18 cellular contexts compared by ENCODE assay signal in genomic region chr7:370775-371118, GRCh38.
DNase-seq lines count a peak whose midpoint lies in the region; ATAC-seq and TF ChIP-seq lines count a peak whose summit lies in the region.
"Had no signal": no experiment of that assay in that cellular context is flagged by ENCODE, and none has a peak within 500 bp of the region (broad histone marks: within the 10 kb centered on the region; RNA-seq: fewer than 3 reads in every experiment).

No MANE protein-coding gene starts in this region.

- TF ChIP-seq POLR2A in body of pancreas (IDR thresholded peaks at IDR 0.05) (no peak), Peyer's patch (IDR thresholded peaks at IDR 0.05) (no peak)

- H2AFZ ChIP-seq in trophoblast cell (ENCODE audit: insufficient read depth, low read length, poor library complexity): no peak overlapping the region

- DNase-seq in activated CD8-positive, alpha-beta memory T cell treated with anti-CD3 and anti-CD28 coated beads, Interleukin-2, amount 50 U/mL, for 4 hours: peak; percentile 7
- no peak for DNase-seq in activated CD8-positive, alpha-beta memory T cell treated with anti-CD3 and anti-CD28 coated beads, Interleukin-2, amount 50 U/mL, for 48 hours
- peak; percentile 8 for DNase-seq in CD14-positive monocyte (ENCODE audit: low spot score)
- no peak for DNase-seq in body of pancreas
- DNase-seq in trophoblast cell: no peak
- DNase-seq in Peyer's patch: no peak
- DNase-seq in COLO668 (lab: John Stamatoyannopoulos, UW; ENCODE audit: unreplicated experiment): no peak
- no peak for DNase-seq in osteocyte (ENCODE audit: extremely low spot score, unreplicated experiment)
- DNase-seq: 8988T, Calu3, GF-D8, NCI-H1694 treated with DMSO at 0.1 percent for 48 hours, NCI-H2107, NCI-H510A, NCI-H748 treated with DMSO at 0.1 percent for 48 hours, SIG-M5 had no signal

- no peaks in the 10 kb centered on the region for H3K79me1 ChIP-seq in trophoblast cell (ENCODE audit: low read length)

- H3K36me3 ChIP-seq in body of pancreas (replicated peaks in 1 of 2; ENCODE audit: insufficient read depth in 1 of 2, low read depth in 2 of 2): no peaks in the 10 kb centered on the region
- H3K36me3 ChIP-seq in trophoblast cell (ENCODE audit: control insufficient read depth in 1 of 2, insufficient read depth in 2 of 2, low read length in 2 of 2): no peaks in the 10 kb centered on the region
- no peaks in the 10 kb centered on the region for H3K36me3 ChIP-seq in Peyer's patch
- H3K36me3 ChIP-seq: HAP-1 had no signal

- no peaks in the 10 kb centered on the region for H3K36me3 Mint-ChIP-seq in CD14-positive monocyte
- no peaks in the 10 kb centered on the region for H3K36me3 Mint-ChIP-seq in osteocyte (ENCODE audit: unreplicated experiment)
- H3K36me3 Mint-ChIP-seq: CD4-positive, CD25-positive, alpha-beta regulatory T cell had no signal

- no peaks in the 10 kb centered on the region for H3K79me2 ChIP-seq in trophoblast cell (ENCODE audit: control insufficient read depth, insufficient read depth, low read length, poor library complexity)

- H3K9ac ChIP-seq in trophoblast cell (ENCODE audit: low read length): no peak overlapping the region

- H3K27me3 Mint-ChIP-seq in CD14-positive monocyte (ENCODE audit: low read depth in 3 of 3) (peaks cover 15 to 40% (median 18%) of the 10 kb centered on the region in 3 donors), osteocyte (ENCODE audit: unreplicated experiment) (no peaks in the 10 kb centered on the region)

- H3K14ac ChIP-seq in trophoblast cell (ENCODE audit: low read length): no peak overlapping the region

- H2BK12ac ChIP-seq in trophoblast cell (ENCODE audit: low read length): no peak overlapping the region

- H3K9me3 Mint-ChIP-seq in CD14-positive monocyte (peaks cover 0 to 5% (median 0%) of the 10 kb centered on the region in 7 donors), osteocyte (ENCODE audit: unreplicated experiment) (no peaks in the 10 kb centered on the region)
- H3K9me3 Mint-ChIP-seq: CD4-positive, CD25-positive, alpha-beta regulatory T cell had no signal

- H3K27ac ChIP-seq in body of pancreas (peak overlapping the region; percentile 66 to 97 (median 79)), trophoblast cell (ENCODE audit: low read depth, low read length) (no peak overlapping the region), Peyer's patch (peak overlapping the region in 1 of 4 donors; percentile 66)

- H3K23ac ChIP-seq in trophoblast cell (ENCODE audit: low read length): no peak overlapping the region

- H3K4me3 ChIP-seq in body of pancreas (no peak overlapping the region), trophoblast cell (ENCODE audit: low read depth, low read length) (peak overlapping the region; percentile 8), Peyer's patch (no peak overlapping the region)
- H3K4me3 ChIP-seq: HAP-1 had no signal

- H3K4me1 ChIP-seq in body of pancreas: peaks cover 62% of the 10 kb centered on the region
- peaks cover 12 to 14% of the 10 kb centered on the region in 2 experiments for H3K4me1 ChIP-seq in trophoblast cell (ENCODE audit: control insufficient read depth in 1 of 2, insufficient read depth in 2 of 2, low read length in 2 of 2)
- peaks cover 0 to 41% (median 8%) of the 10 kb centered on the region in 4 donors for H3K4me1 ChIP-seq in Peyer's patch
- H3K4me1 ChIP-seq: HAP-1 had no signal

- no peak for TF ChIP-seq CTCF in CD14-positive monocyte (IDR thresholded peaks at IDR 0.05)
- no peak for TF ChIP-seq CTCF in body of pancreas (IDR thresholded peaks at IDR 0.05)
- TF ChIP-seq CTCF in Peyer's patch (IDR thresholded peaks at IDR 0.05): no peak
- TF ChIP-seq CTCF in osteocyte (IDR thresholded peaks at IDR 0.05): no peak

- no peak overlapping the region for H2BK120ac ChIP-seq in trophoblast cell (ENCODE audit: insufficient read depth, low read length, poor library complexity)

- no peak overlapping the region for H4K12ac ChIP-seq in trophoblast cell (ENCODE audit: low read depth, low read length)

- H3K4ac ChIP-seq in trophoblast cell (ENCODE audit: low read depth, low read length): no peak overlapping the region

- H2AK5ac ChIP-seq in trophoblast cell (ENCODE audit: low read length): no peak overlapping the region

- H3K4me1 Mint-ChIP-seq in CD14-positive monocyte (peaks cover 13% of the 10 kb centered on the region), osteocyte (ENCODE audit: unreplicated experiment) (peaks cover 20% of the 10 kb centered on the region)

- 50% methylated on average over 10 of the region's 10 CpGs; no CpG with 5 or more reads in 1 of the 2 donors for WGBS in body of pancreas, 2 donors
- WGBS in trophoblast cell (ENCODE audit: extremely low coverage, insufficient coverage, insufficient read length): no CpG with 5 or more reads among the region's 10 CpGs

- no peak overlapping the region for H3K4me3 Mint-ChIP-seq in CD14-positive monocyte
- H3K4me3 Mint-ChIP-seq in osteocyte (ENCODE audit: unreplicated experiment): no peak overlapping the region
- H3K4me3 Mint-ChIP-seq: CD4-positive, CD25-positive, alpha-beta regulatory T cell had no signal

- no peak overlapping the region for H3K27ac Mint-ChIP-seq in CD14-positive monocyte
- H3K27ac Mint-ChIP-seq in osteocyte (ENCODE audit: unreplicated experiment): no peak overlapping the region
- H3K27ac Mint-ChIP-seq: CD4-positive, CD25-positive, alpha-beta regulatory T cell had no signal

- H4K91ac ChIP-seq in trophoblast cell (ENCODE audit: low read depth, low read length): no peak overlapping the region

- ATAC-seq in body of pancreas: no peak

- no peak overlapping the region for H2BK5ac ChIP-seq in trophoblast cell (ENCODE audit: low read depth, low read length, poor library complexity)

- no peak overlapping the region for H3K18ac ChIP-seq in trophoblast cell (ENCODE audit: low read length)

- no peak overlapping the region for H4K8ac ChIP-seq in trophoblast cell (ENCODE audit: low read depth, low read length)

- H3K27me3 ChIP-seq in body of pancreas (no peaks in the 10 kb centered on the region), trophoblast cell (ENCODE audit: insufficient read depth, low read length) (no peaks in the 10 kb centered on the region), Peyer's patch (no peaks in the 10 kb centered on the region)

- no peak overlapping the region for H3K4me2 ChIP-seq in trophoblast cell (ENCODE audit: low read length)

- H3K9me3 ChIP-seq in body of pancreas: no peaks in the 10 kb centered on the region
- H3K9me3 ChIP-seq in trophoblast cell (ENCODE audit: insufficient read depth, low read depth, low read length): no peaks in the 10 kb centered on the region
- no peaks in the 10 kb centered on the region for H3K9me3 ChIP-seq in Peyer's patch
- H3K9me3 ChIP-seq: HAP-1 had no signal

- intact Hi-C loops in CD14-positive monocyte (cut with micrococcal nuclease): no loop called here
- intact Hi-C loops in body of pancreas (cut with DNase I): no loop called here

Comparison
In these comparisons a context has a peak if more than half of its experiments do, and no peak if none do; other contexts are left out.
1. DNase-seq: peak in activated CD8-positive, alpha-beta memory T cell treated with anti-CD3 and anti-CD28 coated beads, Interleukin-2, amount 50 U/mL, for 4 hours (single experiment) and CD14-positive monocyte (single experiment); none in activated CD8-positive, alpha-beta memory T cell treated with anti-CD3 and anti-CD28 coated beads, Interleukin-2, amount 50 U/mL, for 48 hours (single experiment), body of pancreas (0 of 4), trophoblast cell (0 of 2), Peyer's patch (0 of 3), COLO668 (single experiment) and osteocyte (single experiment).